Comparison of ENCODE assay signal across 1 cellular context in the genomic region with DNA sequence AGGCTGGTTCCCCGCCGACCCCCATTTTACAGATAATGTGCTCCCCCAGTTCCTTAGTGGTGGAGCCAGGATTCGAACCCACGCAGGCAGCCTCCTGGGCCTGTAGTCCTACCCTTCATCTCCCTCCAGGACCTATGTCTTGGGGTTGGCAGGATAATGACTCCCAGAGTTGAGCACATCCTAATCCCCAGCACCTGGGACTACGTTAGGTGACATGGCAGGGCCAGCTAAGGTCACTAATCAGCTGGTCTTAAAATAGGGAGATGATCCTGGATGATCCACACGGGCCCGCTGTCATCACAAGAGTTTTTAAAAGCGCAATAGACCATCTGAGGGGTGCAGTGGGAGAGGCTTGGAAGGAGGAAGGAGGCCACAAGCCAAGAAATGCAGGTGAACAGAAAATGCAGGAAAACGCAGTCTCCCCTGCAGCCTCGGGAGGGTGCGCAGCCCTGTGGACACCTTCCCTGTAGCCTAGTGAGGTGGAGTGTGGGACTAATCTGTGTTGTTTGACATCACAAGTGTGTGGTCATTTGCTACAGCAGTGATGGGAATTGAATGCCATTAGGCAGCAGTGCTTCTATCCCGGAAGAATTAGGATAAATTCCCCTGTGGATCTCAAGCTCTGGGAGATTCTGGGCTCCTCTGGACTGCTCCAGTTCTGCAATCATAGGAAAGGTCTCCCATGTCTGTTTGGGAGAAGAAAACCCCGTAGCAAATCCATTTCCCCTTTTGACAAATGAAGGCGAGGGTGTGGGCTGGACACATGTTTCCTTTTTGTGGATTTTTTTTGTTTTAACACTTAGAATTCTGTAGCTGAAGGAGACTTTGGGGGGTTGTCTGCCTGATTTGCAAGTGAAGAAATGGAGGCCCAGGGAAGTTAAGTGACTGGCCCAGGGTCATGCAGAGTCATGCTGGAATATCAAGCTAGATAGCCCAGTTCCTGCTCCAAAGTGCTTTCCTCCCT.
TF ChIP-seq lines count a peak whose summit lies in the region.

No MANE protein-coding gene starts in this region.

TF ChIP-seq in IMR-90, 13 proteins besides CTCF, POLR2A, EP300 and RAD21:
- TF ChIP-seq CEBPB (IDR thresholded peaks at IDR 0.05; ENCODE audit: low read depth, low read length) (no peak), RFX5 (IDR thresholded peaks at IDR 0.05; ENCODE audit: low read depth, low read length) (no peak), MAZ (IDR thresholded peaks at IDR 0.05; ENCODE audit: borderline replicate concordance, low read depth, low read length) (no peak), MXI1 (IDR thresholded peaks at IDR 0.05; ENCODE audit: borderline replicate concordance, low read depth, low read length) (no peak), FOS (IDR thresholded peaks at IDR 0.05; ENCODE audit: low read depth, low read length) (no peak), CHD1 (IDR thresholded peaks at IDR 0.05; ENCODE audit: low read depth, low read length) (no peak), MAFK (IDR thresholded peaks at IDR 0.05; ENCODE audit: low read depth, low read length) (no peak), BHLHE40 (IDR thresholded peaks at IDR 0.05; ENCODE audit: low read depth, low read length) (no peak), NFE2L2 (IDR thresholded peaks at IDR 0.05; ENCODE audit: low read depth, low read length) (no peak), SMC3 (IDR thresholded peaks at IDR 0.05; ENCODE audit: low read depth, low read length) (no peak), RCOR1 (IDR thresholded peaks at IDR 0.05; ENCODE audit: insufficient replicate concordance, low read length) (no peak)
- TF ChIP-seq, protein P1, sequence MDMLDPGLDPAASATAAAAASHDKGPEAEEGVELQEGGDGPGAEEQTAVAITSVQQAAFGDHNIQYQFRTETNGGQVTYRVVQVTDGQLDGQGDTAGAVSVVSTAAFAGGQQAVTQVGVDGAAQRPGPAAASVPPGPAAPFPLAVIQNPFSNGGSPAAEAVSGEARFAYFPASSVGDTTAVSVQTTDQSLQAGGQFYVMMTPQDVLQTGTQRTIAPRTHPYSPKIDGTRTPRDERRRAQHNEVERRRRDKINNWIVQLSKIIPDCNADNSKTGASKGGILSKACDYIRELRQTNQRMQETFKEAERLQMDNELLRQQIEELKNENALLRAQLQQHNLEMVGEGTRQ (IDR thresholded peaks at IDR 0.05; ENCODE audit: low read depth, low read length), result no peak
- TF ChIP-seq, protein P2, sequence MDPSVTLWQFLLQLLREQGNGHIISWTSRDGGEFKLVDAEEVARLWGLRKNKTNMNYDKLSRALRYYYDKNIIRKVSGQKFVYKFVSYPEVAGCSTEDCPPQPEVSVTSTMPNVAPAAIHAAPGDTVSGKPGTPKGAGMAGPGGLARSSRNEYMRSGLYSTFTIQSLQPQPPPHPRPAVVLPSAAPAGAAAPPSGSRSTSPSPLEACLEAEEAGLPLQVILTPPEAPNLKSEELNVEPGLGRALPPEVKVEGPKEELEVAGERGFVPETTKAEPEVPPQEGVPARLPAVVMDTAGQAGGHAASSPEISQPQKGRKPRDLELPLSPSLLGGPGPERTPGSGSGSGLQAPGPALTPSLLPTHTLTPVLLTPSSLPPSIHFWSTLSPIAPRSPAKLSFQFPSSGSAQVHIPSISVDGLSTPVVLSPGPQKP (IDR thresholded peaks at IDR 0.05; ENCODE audit: borderline replicate concordance, low read depth, low read length), result no peak
